1 cellular context compared by ENCODE assay signal in the genomic region with DNA sequence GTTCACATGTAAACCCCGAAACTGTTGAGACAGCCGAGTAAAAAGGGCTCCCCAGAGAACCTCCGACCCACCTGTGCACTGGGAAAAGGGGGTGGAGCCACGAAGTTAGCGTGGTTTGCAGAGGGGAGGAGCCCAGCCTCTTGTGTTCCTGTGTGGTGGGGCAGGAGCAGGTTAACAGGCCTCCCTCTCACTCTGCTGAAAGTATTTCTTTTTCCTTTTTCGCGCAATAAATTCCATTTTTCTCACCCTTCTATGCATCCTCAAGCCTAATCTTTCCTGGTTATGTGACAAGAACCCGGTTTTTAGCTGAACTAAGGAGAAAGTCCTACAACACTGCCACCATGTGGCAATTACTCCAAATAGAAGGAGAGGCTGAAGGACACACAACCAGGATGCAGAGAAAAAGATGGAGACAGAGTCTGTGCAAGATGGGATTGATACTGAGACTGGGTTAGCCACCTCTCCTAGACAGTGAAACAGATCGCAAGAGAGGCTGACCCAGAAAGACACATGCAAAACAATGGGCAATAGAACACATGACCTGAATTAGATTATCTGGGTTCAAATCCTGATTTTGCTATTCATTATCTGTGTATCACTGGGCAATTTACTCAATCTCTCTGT.
TF ChIP-seq lines count a peak whose summit lies in the region.

No MANE protein-coding gene starts in this region.

TF ChIP-seq in HepG2, 621 proteins besides CTCF, POLR2A, EP300 and RAD21 (continued from another document and continues in another):
- TF ChIP-seq, protein P1, sequence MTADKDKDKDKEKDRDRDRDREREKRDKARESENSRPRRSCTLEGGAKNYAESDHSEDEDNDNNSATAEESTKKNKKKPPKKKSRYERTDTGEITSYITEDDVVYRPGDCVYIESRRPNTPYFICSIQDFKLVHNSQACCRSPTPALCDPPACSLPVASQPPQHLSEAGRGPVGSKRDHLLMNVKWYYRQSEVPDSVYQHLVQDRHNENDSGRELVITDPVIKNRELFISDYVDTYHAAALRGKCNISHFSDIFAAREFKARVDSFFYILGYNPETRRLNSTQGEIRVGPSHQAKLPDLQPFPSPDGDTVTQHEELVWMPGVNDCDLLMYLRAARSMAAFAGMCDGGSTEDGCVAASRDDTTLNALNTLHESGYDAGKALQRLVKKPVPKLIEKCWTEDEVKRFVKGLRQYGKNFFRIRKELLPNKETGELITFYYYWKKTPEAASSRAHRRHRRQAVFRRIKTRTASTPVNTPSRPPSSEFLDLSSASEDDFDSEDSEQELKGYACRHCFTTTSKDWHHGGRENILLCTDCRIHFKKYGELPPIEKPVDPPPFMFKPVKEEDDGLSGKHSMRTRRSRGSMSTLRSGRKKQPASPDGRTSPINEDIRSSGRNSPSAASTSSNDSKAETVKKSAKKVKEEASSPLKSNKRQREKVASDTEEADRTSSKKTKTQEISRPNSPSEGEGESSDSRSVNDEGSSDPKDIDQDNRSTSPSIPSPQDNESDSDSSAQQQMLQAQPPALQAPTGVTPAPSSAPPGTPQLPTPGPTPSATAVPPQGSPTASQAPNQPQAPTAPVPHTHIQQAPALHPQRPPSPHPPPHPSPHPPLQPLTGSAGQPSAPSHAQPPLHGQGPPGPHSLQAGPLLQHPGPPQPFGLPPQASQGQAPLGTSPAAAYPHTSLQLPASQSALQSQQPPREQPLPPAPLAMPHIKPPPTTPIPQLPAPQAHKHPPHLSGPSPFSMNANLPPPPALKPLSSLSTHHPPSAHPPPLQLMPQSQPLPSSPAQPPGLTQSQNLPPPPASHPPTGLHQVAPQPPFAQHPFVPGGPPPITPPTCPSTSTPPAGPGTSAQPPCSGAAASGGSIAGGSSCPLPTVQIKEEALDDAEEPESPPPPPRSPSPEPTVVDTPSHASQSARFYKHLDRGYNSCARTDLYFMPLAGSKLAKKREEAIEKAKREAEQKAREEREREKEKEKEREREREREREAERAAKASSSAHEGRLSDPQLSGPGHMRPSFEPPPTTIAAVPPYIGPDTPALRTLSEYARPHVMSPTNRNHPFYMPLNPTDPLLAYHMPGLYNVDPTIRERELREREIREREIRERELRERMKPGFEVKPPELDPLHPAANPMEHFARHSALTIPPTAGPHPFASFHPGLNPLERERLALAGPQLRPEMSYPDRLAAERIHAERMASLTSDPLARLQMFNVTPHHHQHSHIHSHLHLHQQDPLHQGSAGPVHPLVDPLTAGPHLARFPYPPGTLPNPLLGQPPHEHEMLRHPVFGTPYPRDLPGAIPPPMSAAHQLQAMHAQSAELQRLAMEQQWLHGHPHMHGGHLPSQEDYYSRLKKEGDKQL (CRISPR knock-in tag; IDR thresholded peaks at IDR 0.05; ENCODE audit: low read depth): no peak
- TF ChIP-seq ZNF33A (CRISPR knock-in tag; IDR thresholded peaks at IDR 0.05; ENCODE audit: borderline replicate concordance) (0 out of 2 replicates have a peak, but pooled peaks have one; percentile 10), HCFC1 (IDR thresholded peaks at IDR 0.05; ENCODE audit: low read depth, low read length) (no peak), SP1 (IDR thresholded peaks at IDR 0.05) (no peak), SP1 (CRISPR knock-in tag; IDR thresholded peaks at IDR 0.05) (0 out of 2 replicates have a peak, but pooled peaks have one; percentile 17), SYNCRIP (IDR thresholded peaks at IDR 0.05; ENCODE audit: insufficient read depth, low read depth, low read length) (no peak), HOXA5 (CRISPR knock-in tag; IDR thresholded peaks at IDR 0.05) (peak; percentile 69; the same call in 1 of the 2 replicates), SPEN (CRISPR knock-in tag; IDR thresholded peaks at IDR 0.05; ENCODE audit: low read depth) (0 out of 2 replicates have a peak, but pooled peaks have one; percentile 31), MIXL1 (CRISPR knock-in tag; IDR thresholded peaks at IDR 0.05) (0 out of 2 replicates have a peak, but pooled peaks have one; percentile 50), ZNF24 (IDR thresholded peaks at IDR 0.05) (no peak), RAD51 (IDR thresholded peaks at IDR 0.05; ENCODE audit: borderline replicate concordance) (no peak), ZBTB21 (CRISPR knock-in tag; IDR thresholded peaks at IDR 0.05) (no peak), SIN3B (IDR thresholded peaks at IDR 0.05; ENCODE audit: low read length) (no peak), TBL1XR1 (IDR thresholded peaks at IDR 0.05; ENCODE audit: borderline replicate concordance, low read length, partially characterized antibody) (no peak), KLF9 (CRISPR knock-in tag; IDR thresholded peaks at IDR 0.05; ENCODE audit: low read depth) (no peak), ZNF460 (CRISPR knock-in tag; IDR thresholded peaks at IDR 0.05; ENCODE audit: borderline replicate concordance) (no peak), MYNN (CRISPR knock-in tag; IDR thresholded peaks at IDR 0.05; ENCODE audit: low read depth) (no peak), FOXC1 (CRISPR knock-in tag; IDR thresholded peaks at IDR 0.05; ENCODE audit: borderline replicate concordance) (no peak), MEIS2 (CRISPR knock-in tag; IDR thresholded peaks at IDR 0.05) (no peak), ZNF337 (CRISPR knock-in tag; IDR thresholded peaks at IDR 0.05; ENCODE audit: borderline replicate concordance, low read depth) (no peak), RFX1 (IDR thresholded peaks at IDR 0.05) (no peak), SAP130 (CRISPR knock-in tag; IDR thresholded peaks at IDR 0.05; ENCODE audit: low read depth) (0 out of 2 replicates have a peak, but pooled peaks have one; percentile 40), ZFY (CRISPR knock-in tag; IDR thresholded peaks at IDR 0.05) (no peak), SP140L (CRISPR knock-in tag; IDR thresholded peaks at IDR 0.05; ENCODE audit: borderline replicate concordance) (no peak), ARNT2 (CRISPR knock-in tag; IDR thresholded peaks at IDR 0.05; ENCODE audit: low read depth) (no peak), HOXA3 (CRISPR knock-in tag; IDR thresholded peaks at IDR 0.05) (no peak), ONECUT2 (CRISPR knock-in tag; IDR thresholded peaks at IDR 0.05) (no peak), ZNF660 (CRISPR knock-in tag; IDR thresholded peaks at IDR 0.05; ENCODE audit: borderline replicate concordance, low read depth) (no peak), SMAD9 (CRISPR knock-in tag; IDR thresholded peaks at IDR 0.05) (no peak), FOXP1 (IDR thresholded peaks at IDR 0.05) (no peak), FOXP1 (CRISPR knock-in tag; IDR thresholded peaks at IDR 0.05) (no peak), KMT2B (CRISPR knock-in tag; IDR thresholded peaks at IDR 0.05) (no peak), ZBTB38 (CRISPR knock-in tag; IDR thresholded peaks at IDR 0.05) (no peak), NFE2L2 (IDR thresholded peaks at IDR 0.05; ENCODE audit: low read length) (no peak), RXRB (CRISPR knock-in tag; IDR thresholded peaks at IDR 0.05; ENCODE audit: borderline replicate concordance) (peak; percentile 52; the same call in 1 of the 2 replicates), JARID2 (CRISPR knock-in tag; IDR thresholded peaks at IDR 0.05; ENCODE audit: insufficient replicate concordance) (no peak), POLR2AphosphoS5 (IDR thresholded peaks at IDR 0.05; ENCODE audit: low read depth, low read length) (no peak), ZFP36 (IDR thresholded peaks at IDR 0.05; ENCODE audit: borderline replicate concordance, low read depth, low read length, partially characterized antibody) (no peak), MAFG (CRISPR knock-in tag; IDR thresholded peaks at IDR 0.05) (no peak), KLF11 (CRISPR knock-in tag; IDR thresholded peaks at IDR 0.05) (no peak), NRL (CRISPR knock-in tag; IDR thresholded peaks at IDR 0.05; ENCODE audit: borderline replicate concordance) (no peak), ZNF350 (CRISPR knock-in tag; IDR thresholded peaks at IDR 0.05; ENCODE audit: borderline replicate concordance, low read depth) (no peak), FOSL1 (CRISPR knock-in tag; IDR thresholded peaks at IDR 0.05; ENCODE audit: borderline replicate concordance) (no peak), ZBTB7A (CRISPR knock-in tag; IDR thresholded peaks at IDR 0.05) (no peak), ELF1 (CRISPR knock-in tag; IDR thresholded peaks at IDR 0.05) (peak; percentile 21; the same call in 1 of the 2 replicates), LCORL (IDR thresholded peaks at IDR 0.05) (no peak), LCORL (CRISPR knock-in tag; IDR thresholded peaks at IDR 0.05) (0 out of 2 replicates have a peak, but pooled peaks have one; percentile 31), ZSCAN9 (CRISPR knock-in tag; IDR thresholded peaks at IDR 0.05; ENCODE audit: borderline replicate concordance) (peak; percentile 40; the same call in 1 of the 2 replicates)
- TF ChIP-seq, protein P2, sequence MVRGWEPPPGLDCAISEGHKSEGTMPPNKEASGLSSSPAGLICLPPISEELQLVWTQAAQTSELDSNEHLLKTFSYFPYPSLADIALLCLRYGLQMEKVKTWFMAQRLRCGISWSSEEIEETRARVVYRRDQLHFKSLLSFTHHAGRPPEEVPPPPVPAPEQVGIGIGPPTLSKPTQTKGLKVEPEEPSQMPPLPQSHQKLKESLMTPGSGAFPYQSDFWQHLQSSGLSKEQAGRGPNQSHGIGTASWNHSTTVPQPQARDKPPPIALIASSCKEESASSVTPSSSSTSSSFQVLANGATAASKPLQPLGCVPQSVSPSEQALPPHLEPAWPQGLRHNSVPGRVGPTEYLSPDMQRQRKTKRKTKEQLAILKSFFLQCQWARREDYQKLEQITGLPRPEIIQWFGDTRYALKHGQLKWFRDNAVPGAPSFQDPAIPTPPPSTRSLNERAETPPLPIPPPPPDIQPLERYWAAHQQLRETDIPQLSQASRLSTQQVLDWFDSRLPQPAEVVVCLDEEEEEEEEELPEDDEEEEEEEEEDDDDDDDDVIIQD (CRISPR knock-in tag; IDR thresholded peaks at IDR 0.05; ENCODE audit: low read depth): peak; percentile 11; the same call in 1 of the 2 replicates
- TF ChIP-seq, protein P3, sequence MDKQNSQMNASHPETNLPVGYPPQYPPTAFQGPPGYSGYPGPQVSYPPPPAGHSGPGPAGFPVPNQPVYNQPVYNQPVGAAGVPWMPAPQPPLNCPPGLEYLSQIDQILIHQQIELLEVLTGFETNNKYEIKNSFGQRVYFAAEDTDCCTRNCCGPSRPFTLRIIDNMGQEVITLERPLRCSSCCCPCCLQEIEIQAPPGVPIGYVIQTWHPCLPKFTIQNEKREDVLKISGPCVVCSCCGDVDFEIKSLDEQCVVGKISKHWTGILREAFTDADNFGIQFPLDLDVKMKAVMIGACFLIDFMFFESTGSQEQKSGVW (CRISPR knock-in tag; IDR thresholded peaks at IDR 0.05; ENCODE audit: borderline replicate concordance): no peak
- TF ChIP-seq, protein P4, sequence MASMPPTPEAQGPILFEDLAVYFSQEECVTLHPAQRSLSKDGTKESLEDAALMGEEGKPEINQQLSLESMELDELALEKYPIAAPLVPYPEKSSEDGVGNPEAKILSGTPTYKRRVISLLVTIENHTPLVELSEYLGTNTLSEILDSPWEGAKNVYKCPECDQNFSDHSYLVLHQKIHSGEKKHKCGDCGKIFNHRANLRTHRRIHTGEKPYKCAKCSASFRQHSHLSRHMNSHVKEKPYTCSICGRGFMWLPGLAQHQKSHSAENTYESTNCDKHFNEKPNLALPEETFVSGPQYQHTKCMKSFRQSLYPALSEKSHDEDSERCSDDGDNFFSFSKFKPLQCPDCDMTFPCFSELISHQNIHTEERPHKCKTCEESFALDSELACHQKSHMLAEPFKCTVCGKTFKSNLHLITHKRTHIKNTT (CRISPR knock-in tag; IDR thresholded peaks at IDR 0.05): no peak
- TF ChIP-seq, protein P5, sequence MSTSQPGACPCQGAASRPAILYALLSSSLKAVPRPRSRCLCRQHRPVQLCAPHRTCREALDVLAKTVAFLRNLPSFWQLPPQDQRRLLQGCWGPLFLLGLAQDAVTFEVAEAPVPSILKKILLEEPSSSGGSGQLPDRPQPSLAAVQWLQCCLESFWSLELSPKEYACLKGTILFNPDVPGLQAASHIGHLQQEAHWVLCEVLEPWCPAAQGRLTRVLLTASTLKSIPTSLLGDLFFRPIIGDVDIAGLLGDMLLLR (CRISPR knock-in tag; IDR thresholded peaks at IDR 0.05): no peak
- TF ChIP-seq, protein P6, sequence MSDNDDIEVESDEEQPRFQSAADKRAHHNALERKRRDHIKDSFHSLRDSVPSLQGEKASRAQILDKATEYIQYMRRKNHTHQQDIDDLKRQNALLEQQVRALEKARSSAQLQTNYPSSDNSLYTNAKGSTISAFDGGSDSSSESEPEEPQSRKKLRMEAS (IDR thresholded peaks at IDR 0.05): no peak
- TF ChIP-seq, protein P7, sequence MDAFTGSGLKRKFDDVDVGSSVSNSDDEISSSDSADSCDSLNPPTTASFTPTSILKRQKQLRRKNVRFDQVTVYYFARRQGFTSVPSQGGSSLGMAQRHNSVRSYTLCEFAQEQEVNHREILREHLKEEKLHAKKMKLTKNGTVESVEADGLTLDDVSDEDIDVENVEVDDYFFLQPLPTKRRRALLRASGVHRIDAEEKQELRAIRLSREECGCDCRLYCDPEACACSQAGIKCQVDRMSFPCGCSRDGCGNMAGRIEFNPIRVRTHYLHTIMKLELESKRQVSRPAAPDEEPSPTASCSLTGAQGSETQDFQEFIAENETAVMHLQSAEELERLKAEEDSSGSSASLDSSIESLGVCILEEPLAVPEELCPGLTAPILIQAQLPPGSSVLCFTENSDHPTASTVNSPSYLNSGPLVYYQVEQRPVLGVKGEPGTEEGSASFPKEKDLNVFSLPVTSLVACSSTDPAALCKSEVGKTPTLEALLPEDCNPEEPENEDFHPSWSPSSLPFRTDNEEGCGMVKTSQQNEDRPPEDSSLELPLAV (CRISPR knock-in tag; conservative IDR thresholded peaks at IDR 0.05; ENCODE audit: low read depth): no peak
- TF ChIP-seq, protein P8, sequence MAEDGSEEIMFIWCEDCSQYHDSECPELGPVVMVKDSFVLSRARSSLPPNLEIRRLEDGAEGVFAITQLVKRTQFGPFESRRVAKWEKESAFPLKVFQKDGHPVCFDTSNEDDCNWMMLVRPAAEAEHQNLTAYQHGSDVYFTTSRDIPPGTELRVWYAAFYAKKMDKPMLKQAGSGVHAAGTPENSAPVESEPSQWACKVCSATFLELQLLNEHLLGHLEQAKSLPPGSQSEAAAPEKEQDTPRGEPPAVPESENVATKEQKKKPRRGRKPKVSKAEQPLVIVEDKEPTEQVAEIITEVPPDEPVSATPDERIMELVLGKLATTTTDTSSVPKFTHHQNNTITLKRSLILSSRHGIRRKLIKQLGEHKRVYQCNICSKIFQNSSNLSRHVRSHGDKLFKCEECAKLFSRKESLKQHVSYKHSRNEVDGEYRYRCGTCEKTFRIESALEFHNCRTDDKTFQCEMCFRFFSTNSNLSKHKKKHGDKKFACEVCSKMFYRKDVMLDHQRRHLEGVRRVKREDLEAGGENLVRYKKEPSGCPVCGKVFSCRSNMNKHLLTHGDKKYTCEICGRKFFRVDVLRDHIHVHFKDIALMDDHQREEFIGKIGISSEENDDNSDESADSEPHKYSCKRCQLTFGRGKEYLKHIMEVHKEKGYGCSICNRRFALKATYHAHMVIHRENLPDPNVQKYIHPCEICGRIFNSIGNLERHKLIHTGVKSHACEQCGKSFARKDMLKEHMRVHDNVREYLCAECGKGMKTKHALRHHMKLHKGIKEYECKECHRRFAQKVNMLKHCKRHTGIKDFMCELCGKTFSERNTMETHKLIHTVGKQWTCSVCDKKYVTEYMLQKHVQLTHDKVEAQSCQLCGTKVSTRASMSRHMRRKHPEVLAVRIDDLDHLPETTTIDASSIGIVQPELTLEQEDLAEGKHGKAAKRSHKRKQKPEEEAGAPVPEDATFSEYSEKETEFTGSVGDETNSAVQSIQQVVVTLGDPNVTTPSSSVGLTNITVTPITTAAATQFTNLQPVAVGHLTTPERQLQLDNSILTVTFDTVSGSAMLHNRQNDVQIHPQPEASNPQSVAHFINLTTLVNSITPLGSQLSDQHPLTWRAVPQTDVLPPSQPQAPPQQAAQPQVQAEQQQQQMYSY (CRISPR knock-in tag; IDR thresholded peaks at IDR 0.05): peak; percentile 38; the same call in 1 of the 2 replicates
